In the genomic region with DNA sequence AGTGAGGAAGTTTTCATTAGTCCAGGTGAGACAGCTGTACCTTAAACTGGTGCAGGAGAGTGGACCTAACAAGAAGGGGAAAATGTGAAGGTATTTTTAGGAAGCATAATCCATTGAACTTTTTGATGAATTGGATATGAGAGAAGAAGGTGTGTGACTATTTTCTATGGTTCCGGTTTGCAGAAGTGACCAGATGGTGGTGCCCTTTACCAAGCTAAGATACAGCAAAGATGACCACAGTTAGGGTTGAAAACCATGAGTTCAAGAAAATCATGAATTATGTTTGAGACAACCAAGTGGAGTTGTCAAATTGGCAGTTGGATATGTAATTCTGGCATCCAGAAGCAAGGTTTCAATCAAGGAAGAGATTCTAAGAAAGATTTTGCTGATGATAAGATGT, we compare ENCODE assay signal across 9 cellular contexts.
A peak's percentile ranks its signal among the peaks of the same experiment; 100 is the strongest.
DNase-seq lines count a peak whose midpoint lies in the region; ATAC-seq and TF ChIP-seq lines count a peak whose summit lies in the region.
"Had no signal": no experiment of that assay in that cellular context is flagged by ENCODE, and none has a peak within 500 bp of the region (broad histone marks: within the 10 kb centered on the region; RNA-seq: fewer than 3 reads in every experiment).

No MANE protein-coding gene starts in this region.

- no peak overlapping the region for H3K27ac Mint-ChIP-seq in chondrocyte (ENCODE audit: unreplicated experiment)
- no peak overlapping the region for H3K27ac Mint-ChIP-seq in effector memory CD8-positive, alpha-beta T cell
- H3K27ac Mint-ChIP-seq: CD4-positive, alpha-beta T cell had no signal

- H3K4me1 Mint-ChIP-seq in chondrocyte (ENCODE audit: low read depth): no peaks in the 10 kb centered on the region
- H3K4me1 Mint-ChIP-seq in effector memory CD8-positive, alpha-beta T cell (ENCODE audit: low read depth in 2 of 2): no peaks in the 10 kb centered on the region

- H3K27me3 Mint-ChIP-seq in chondrocyte (ENCODE audit: low read depth): no peaks in the 10 kb centered on the region
- no peaks in the 10 kb centered on the region for H3K27me3 Mint-ChIP-seq in effector memory CD8-positive, alpha-beta T cell

- TF ChIP-seq CTCF in chondrocyte (IDR thresholded peaks at IDR 0.05): peak; percentile 75

- ATAC-seq in effector memory CD8-positive, alpha-beta T cell (replicated peaks): no peak
- no peak for ATAC-seq in HG03378 (IDR thresholded peaks at IDR 0.05; ENCODE audit: unreplicated experiment)

- no peaks in the 10 kb centered on the region for H3K36me3 Mint-ChIP-seq in chondrocyte (ENCODE audit: low read depth)
- H3K36me3 Mint-ChIP-seq in effector memory CD8-positive, alpha-beta T cell (ENCODE audit: insufficient read depth): no peaks in the 10 kb centered on the region

- DNase-seq in NCI-H524 (lab: John Stamatoyannopoulos, UW): peak; percentile 36 to 43
- no peak for DNase-seq in NCI-H524 treated with DMSO at 0.1 percent for 48 hours (lab: John Stamatoyannopoulos, UW)
- peak; percentile 38 for DNase-seq in NCI-H345 (lab: John Stamatoyannopoulos, UW)
- DNase-seq in chondrocyte (ENCODE audit: low spot score): no peak
- DNase-seq in superior temporal gyrus (ENCODE audit: extremely low spot score): peak; percentile 74
- no peak for DNase-seq in effector memory CD8-positive, alpha-beta T cell
- no peak for DNase-seq in amniotic stem cell (lab: John Stamatoyannopoulos, UW)
- DNase-seq: CD4-positive, alpha-beta T cell had no signal

- peaks cover 9% of the 10 kb centered on the region for H3K9me3 Mint-ChIP-seq in chondrocyte (ENCODE audit: low read depth)
- H3K9me3 Mint-ChIP-seq in effector memory CD8-positive, alpha-beta T cell: peaks cover 0 to 1% of the 10 kb centered on the region in 2 donors

- H3K4me3 Mint-ChIP-seq in chondrocyte (ENCODE audit: unreplicated experiment): no peak overlapping the region
- no peak overlapping the region for H3K4me3 Mint-ChIP-seq in effector memory CD8-positive, alpha-beta T cell
- H3K4me3 Mint-ChIP-seq: CD4-positive, alpha-beta T cell had no signal

Comparison
In these comparisons a context has a peak if more than half of its experiments do, and no peak if none do; other contexts are left out.
1. DNase-seq: peak in NCI-H524 (2 of 2), NCI-H345 (single experiment) and superior temporal gyrus (single experiment); none in NCI-H524 treated with DMSO at 0.1 percent for 48 hours (single experiment), chondrocyte (single experiment), effector memory CD8-positive, alpha-beta T cell (0 of 3) and amniotic stem cell (single experiment).